35 cellular contexts compared by ENCODE assay signal in the genomic region with DNA sequence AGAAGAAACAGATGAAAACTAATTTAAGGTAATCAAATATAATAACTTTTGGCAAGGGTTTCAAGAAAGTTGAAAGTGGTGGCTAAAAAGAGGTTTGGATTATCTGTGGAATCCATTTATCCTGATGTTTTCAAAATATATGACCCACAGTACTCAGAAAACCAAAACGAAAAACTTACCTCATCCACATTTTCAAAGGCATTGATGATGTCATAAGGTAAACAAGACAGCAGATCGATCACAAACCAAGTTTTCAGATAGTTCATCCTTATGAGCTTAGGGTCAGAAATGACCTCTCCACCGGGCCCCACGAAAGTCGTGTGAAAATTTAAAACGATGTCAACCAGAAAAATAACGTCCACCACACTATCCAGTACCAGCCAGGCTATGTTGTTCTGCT.
DNase-seq lines count a peak whose midpoint lies in the region; ATAC-seq, FAIRE-seq and TF ChIP-seq lines count a peak whose summit lies in the region.
"Had no signal": no experiment of that assay in that cellular context is flagged by ENCODE, and none has a peak within 500 bp of the region (broad histone marks: within the 10 kb centered on the region; RNA-seq: fewer than 3 reads in every experiment).

No MANE protein-coding gene starts in this region.

- peaks cover 12% of the 10 kb centered on the region for H3K36me3 Mint-ChIP-seq in endodermal cell (ENCODE audit: low read depth)
- H3K36me3 Mint-ChIP-seq: CD14-positive monocyte; CD4-positive, alpha-beta memory T cell; CD4-positive, CD25-positive, alpha-beta regulatory T cell; CD8-positive, alpha-beta T cell had no signal

- DNase-seq in HepG2 (ENCODE audit: low spot score) (no peak), right lobe of liver (no peak), endodermal cell (no peak), urothelium cell line (ENCODE audit: low spot score) (no peak), lower leg skin (ENCODE audit: low spot score in 2 of 2) (no peak), GM19240 (ENCODE audit: insufficient read length, low spot score) (no peak)
- DNase-seq: 8988T; ACHN; AML-193; BE2C; C1 segment of cervical spinal cord; Caco-2; Calu3; CD4-positive, alpha-beta memory T cell; CD4-positive, alpha-beta T cell; CD4-positive, CD25-positive, alpha-beta regulatory T cell; CD8-positive, alpha-beta memory T cell; CD8-positive, alpha-beta T cell; COR-L47; DMS 273 treated with DMSO at 0.1 percent for 48 hours; DMS153; DMS53; DMS79; DMS79 treated with DMSO at 0.1 percent for 48 hours; DND-41; EL had no signal

- H3K4me3 ChIP-seq in HepG2 (replicated peaks in 1 of 3; ENCODE audit: insufficient read depth in 1 of 3, low read depth in 2 of 3, low read length in 3 of 3) (no peak overlapping the region), right lobe of liver (no peak overlapping the region), endodermal cell (ENCODE audit: low read length) (peak overlapping the region; percentile 10), lower leg skin (ENCODE audit: low read depth, poor library complexity, severe bottlenecking) (no peak overlapping the region)
- H3K4me3 ChIP-seq: A549; BLaER1; BLaER1 treated with 17β-estradiol and CSF1 and Interleukin-3, amounts not matched to agents 10 nM and 100 nM had no signal

- no peaks in the 10 kb centered on the region for H3K27me3 Mint-ChIP-seq in endodermal cell (ENCODE audit: insufficient read depth)
- H3K27me3 Mint-ChIP-seq: B cell; CD4-positive, alpha-beta memory T cell; CD4-positive, alpha-beta T cell; CD4-positive, CD25-positive, alpha-beta regulatory T cell had no signal

- no peak for TF ChIP-seq RAD21 in HepG2 (CRISPR knock-in tag; IDR thresholded peaks at IDR 0.05)

- in situ Hi-C loops in HepG2 (cut with HindIII; ENCODE audit: extremely low pct_ligation_motif_present, low pct_unique_long_range_greater_than_20kb), result no loop called here

- no peak overlapping the region for H3K4me3 Mint-ChIP-seq in endodermal cell
- H3K4me3 Mint-ChIP-seq: B cell; CD14-positive monocyte; CD4-positive, alpha-beta memory T cell; CD4-positive, alpha-beta T cell; CD4-positive, CD25-positive, alpha-beta regulatory T cell; CD8-positive, alpha-beta memory T cell; CD8-positive, alpha-beta T cell had no signal

- H3K36me3 ChIP-seq in HepG2 (replicated peaks in 1 of 2; ENCODE audit: control insufficient read depth in 1 of 2, insufficient read depth in 2 of 2, low read length in 2 of 2) (no peaks in the 10 kb centered on the region), right lobe of liver (no peaks in the 10 kb centered on the region), endodermal cell (ENCODE audit: control insufficient read depth, insufficient read depth, low read length) (peaks cover 5% of the 10 kb centered on the region)
- H3K36me3 ChIP-seq: BE2C; BLaER1; BLaER1 treated with 17β-estradiol and CSF1 and Interleukin-3, amounts not matched to agents 10 nM and 100 nM had no signal

- TF ChIP-seq EP300 in HepG2 (IDR thresholded peaks at IDR 0.05; ENCODE audit: low read depth in 2 of 2, low read length in 2 of 2) (no peak), HepG2 (CRISPR knock-in tag; IDR thresholded peaks at IDR 0.05; ENCODE audit: borderline replicate concordance) (no peak)

- BruUV-seq in HepG2 (replicated peaks; lab: Mats Ljungman, UMichigan), result no TSS peak

- no peak overlapping the region for H2AFZ ChIP-seq in HepG2 (ENCODE audit: low read length)

- ATAC-seq in HepG2, result no peak
- no peak for ATAC-seq in right lobe of liver
- ATAC-seq: A549; CD8-positive, alpha-beta T cell had no signal

- no peaks in the 10 kb centered on the region for H4K20me1 ChIP-seq in HepG2 (ENCODE audit: insufficient read depth, low read length)
- H4K20me1 ChIP-seq: BLaER1; BLaER1 treated with 17β-estradiol and CSF1 and Interleukin-3, amounts not matched to agents 10 nM and 100 nM had no signal

- H3K27me3 ChIP-seq in HepG2 (ENCODE audit: control insufficient read depth in 1 of 2, insufficient read depth in 2 of 2, low read length in 2 of 2), result no peaks in the 10 kb centered on the region
- H3K27me3 ChIP-seq in right lobe of liver, result no peaks in the 10 kb centered on the region
- H3K27me3 ChIP-seq in endodermal cell (ENCODE audit: control insufficient read depth, insufficient read depth, low read length, poor library complexity, severe bottlenecking), result no peaks in the 10 kb centered on the region
- H3K27me3 ChIP-seq: BE2C; BLaER1; BLaER1 treated with 17β-estradiol and CSF1 and Interleukin-3, amounts not matched to agents 10 nM and 100 nM had no signal

- H3K9me3 Mint-ChIP-seq in endodermal cell, result no peaks in the 10 kb centered on the region

- H3K4me1 Mint-ChIP-seq in endodermal cell, result peaks cover 4% of the 10 kb centered on the region
- H3K4me1 Mint-ChIP-seq: B cell; CD14-positive monocyte; CD4-positive, alpha-beta memory T cell; CD4-positive, CD25-positive, alpha-beta regulatory T cell; CD8-positive, alpha-beta memory T cell had no signal

- no peak overlapping the region for H3K27ac ChIP-seq in HepG2 (ENCODE audit: extremely low read length, insufficient read depth, low read length)
- no peak overlapping the region for H3K27ac ChIP-seq in right lobe of liver
- no peak overlapping the region for H3K27ac ChIP-seq in endodermal cell (ENCODE audit: low read depth, low read length)
- H3K27ac ChIP-seq: 22Rv1; A549; BLaER1; BLaER1 treated with 17β-estradiol and CSF1 and Interleukin-3, amounts not matched to agents 10 nM and 100 nM; C4-2B had no signal

- TF ChIP-seq CTCF in HepG2 (CRISPR knock-in tag; IDR thresholded peaks at IDR 0.05) (no peak), right lobe of liver (IDR thresholded peaks at IDR 0.05) (no peak), endodermal cell (conservative IDR thresholded peaks at IDR 0.05) (no peak), lower leg skin (IDR thresholded peaks at IDR 0.05) (no peak)

- no peaks in the 10 kb centered on the region for H3K79me2 ChIP-seq in HepG2 (ENCODE audit: insufficient read depth, low read length)

- POLR2A ChIA-PET in HepG2 (lab: Yijun Ruan, JAX), result no interaction called here

- H3K4me2 ChIP-seq in HepG2 (ENCODE audit: low read depth, low read length), result no peak overlapping the region
- H3K4me2 ChIP-seq: A549; BLaER1; BLaER1 treated with 17β-estradiol and CSF1 and Interleukin-3, amounts not matched to agents 10 nM and 100 nM had no signal

- H3K27ac Mint-ChIP-seq in endodermal cell, result no peak overlapping the region
- H3K27ac Mint-ChIP-seq: B cell; CD14-positive monocyte; CD4-positive, alpha-beta memory T cell; CD4-positive, alpha-beta T cell; CD4-positive, CD25-positive, alpha-beta regulatory T cell; CD8-positive, alpha-beta memory T cell; CD8-positive, alpha-beta T cell had no signal

- intact Hi-C loops in HepG2 (cut with micrococcal nuclease; ENCODE audit: unreplicated experiment) (no loop called here), right lobe of liver (cut with DNase I) (no loop called here), lower leg skin (cut with DNase I; ENCODE audit: low total_unique reads) (no loop called here)

- no peaks in the 10 kb centered on the region for H3K9me3 ChIP-seq in HepG2 (ENCODE audit: low read length)
- H3K9me3 ChIP-seq in right lobe of liver, result no peaks in the 10 kb centered on the region
- H3K9me3 ChIP-seq in endodermal cell (ENCODE audit: control insufficient read depth, low read length), result peaks cover 5% of the 10 kb centered on the region
- H3K9me3 ChIP-seq: A549, BE2C, BLaER1, Caco-2 had no signal

- FAIRE-seq in HepG2 (lab: Jason Lieb, UNC), result no peak
- FAIRE-seq in urothelium cell line (lab: Jason Lieb, UNC), result peak; percentile 91
- FAIRE-seq: A204.1, A549, D721Med had no signal

- H3K4me1 ChIP-seq in HepG2 (ENCODE audit: insufficient read depth, low read length) (no peaks in the 10 kb centered on the region), right lobe of liver (no peaks in the 10 kb centered on the region), endodermal cell (ENCODE audit: control insufficient read depth, insufficient read depth, low read length) (no peaks in the 10 kb centered on the region)
- H3K4me1 ChIP-seq: A549; BE2C; BLaER1; BLaER1 treated with 17β-estradiol and CSF1 and Interleukin-3, amounts not matched to agents 10 nM and 100 nM; Caco-2 had no signal

- no peak overlapping the region for H3K9ac ChIP-seq in HepG2 (ENCODE audit: insufficient read depth, low read depth, low read length)
- H3K9ac ChIP-seq in endodermal cell (ENCODE audit: extremely low read depth, low read length, poor library complexity, severe bottlenecking), result no peak overlapping the region
- H3K9ac ChIP-seq: BLaER1; BLaER1 treated with 17β-estradiol and CSF1 and Interleukin-3, amounts not matched to agents 10 nM and 100 nM had no signal

- WGBS in HepG2 (ENCODE audit: low lambda C conversion rate), result 2% methylated on average over 7 of the region's 7 CpGs
- WGBS in right lobe of liver (ENCODE audit: insufficient coverage, low coverage, low lambda C conversion rate, missing lambda C conversion rate), result 54% methylated on average over 7 of the region's 7 CpGs
- 93 to 98% methylated on average over 5 to 7 of the region's 7 CpGs for WGBS in endodermal cell (ENCODE audit: insufficient coverage in 1 of 2, insufficient read length in 1 of 2), 2 experiments
- WGBS in lower leg skin, 2 donors, result 83 to 88% methylated on average over 7 of the region's 7 CpGs

- TF ChIP-seq POLR2A in HepG2 (IDR thresholded peaks at IDR 0.05; ENCODE audit: insufficient read depth in 1 of 2, low read depth in 2 of 2, low read length in 2 of 2) (no peak), right lobe of liver (IDR thresholded peaks at IDR 0.05) (no peak), lower leg skin (IDR thresholded peaks at IDR 0.05) (no peak)

- CTCF ChIA-PET in HepG2 (lab: Yijun Ruan, JAX; ENCODE audit: low intra/inter-chr PET ratio, low total read pairs), result no interaction called here

TF ChIP-seq in HepG2, 621 proteins besides CTCF, POLR2A, EP300 and RAD21 (continues in another document):
- TF ChIP-seq, protein P1, sequence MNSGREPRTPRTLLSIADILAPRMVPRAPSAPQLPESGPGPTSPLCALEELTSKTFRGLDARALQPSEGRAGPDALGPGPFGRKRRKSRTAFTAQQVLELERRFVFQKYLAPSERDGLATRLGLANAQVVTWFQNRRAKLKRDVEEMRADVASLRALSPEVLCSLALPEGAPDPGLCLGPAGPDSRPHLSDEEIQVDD (CRISPR knock-in tag; IDR thresholded peaks at IDR 0.05; ENCODE audit: borderline replicate concordance), result no peak
- no peak for TF ChIP-seq ZNF766 (CRISPR knock-in tag; IDR thresholded peaks at IDR 0.05; ENCODE audit: borderline replicate concordance)
- TF ChIP-seq RBM39 (IDR thresholded peaks at IDR 0.05; ENCODE audit: low read depth, low read length, poor library complexity, severe bottlenecking), result no peak
- TF ChIP-seq CREB1 (IDR thresholded peaks at IDR 0.05), result peak; percentile 78
- no peak for TF ChIP-seq CREB1 (CRISPR knock-in tag; IDR thresholded peaks at IDR 0.05)
- peak; percentile 89 for TF ChIP-seq ATF7 (IDR thresholded peaks at IDR 0.05)
- TF ChIP-seq ATF7 (CRISPR knock-in tag; IDR thresholded peaks at IDR 0.05), result no peak
